In genomic region chr4:10289534-10289899, GRCh38 we compare ENCODE assay signal across 19 cellular contexts.
DNase-seq lines count a peak whose midpoint lies in the region; ATAC-seq, FAIRE-seq and TF ChIP-seq lines count a peak whose summit lies in the region.
"Had no signal": no experiment of that assay in that cellular context is flagged by ENCODE, and none has a peak within 500 bp of the region (broad histone marks: within the 10 kb centered on the region; RNA-seq: fewer than 3 reads in every experiment).

No MANE protein-coding gene starts in this region.

- intact Hi-C loops in mammary epithelial cell (cut with micrococcal nuclease) (no loop called here), breast epithelium (cut with DNase I; ENCODE audit: low total_unique reads) (no loop called here), K562 (cut with micrococcal nuclease) (loop anchor here (1.0 kb wide), 1 partner anchor 30 kb away; no protein-coding TSS in a partner anchor)
- intact Hi-C loops in activated naive CD4-positive, alpha-beta T cell treated with anti-CD3 and anti-CD28 coated beads for 36 hours (cut with micrococcal nuclease), result no loop called here

- H3K4me3 Mint-ChIP-seq in activated naive CD4-positive, alpha-beta T cell treated with anti-CD3 and anti-CD28 coated beads for 36 hours, result no peak overlapping the region
- H3K4me3 Mint-ChIP-seq: CD14-positive monocyte; CD4-positive, alpha-beta memory T cell; H9 had no signal

- no peaks in the 10 kb centered on the region for H3K9me3 ChIP-seq in mammary epithelial cell (replicated peaks; ENCODE audit: insufficient read depth, low read length)
- no peaks in the 10 kb centered on the region for H3K9me3 ChIP-seq in breast epithelium
- no peaks in the 10 kb centered on the region for H3K9me3 ChIP-seq in K562 (replicated peaks; ENCODE audit: control insufficient read depth, insufficient read depth, low read depth, low read length)
- H3K9me3 ChIP-seq in keratinocyte (ENCODE audit: control insufficient read depth, low read depth, low read length), result no peaks in the 10 kb centered on the region
- H3K9me3 ChIP-seq: BLaER1 had no signal

- 78% methylated on average over 2 of the region's 2 CpGs for WGBS in mammary epithelial cell (ENCODE audit: low coverage, missing lambda C conversion rate)
- 5% methylated on average over 2 of the region's 2 CpGs for WGBS in K562 (ENCODE audit: insufficient coverage, low coverage, missing lambda C conversion rate)

- H3K36me3 ChIP-seq in mammary epithelial cell (ENCODE audit: insufficient read depth, low read length) (no peaks in the 10 kb centered on the region), breast epithelium (no peaks in the 10 kb centered on the region), K562 (ENCODE audit: control insufficient read depth, insufficient read depth, low read length) (no peaks in the 10 kb centered on the region; the same call in 2 of the 3 replicates), keratinocyte (ENCODE audit: control insufficient read depth in 2 of 2, extremely low read depth in 1 of 2, insufficient read depth in 2 of 2, low read length in 2 of 2) (no peaks in the 10 kb centered on the region)
- H3K36me3 ChIP-seq: BLaER1 had no signal

- FAIRE-seq in K562 (lab: Jason Lieb, UNC) (no peak), keratinocyte (lab: Jason Lieb, UNC) (peak; percentile 64)
- FAIRE-seq: GM12878, GM19239, H1, HepG2 had no signal

- H3K27me3 Mint-ChIP-seq in activated naive CD4-positive, alpha-beta T cell treated with anti-CD3 and anti-CD28 coated beads for 36 hours (ENCODE audit: low read depth), result no peaks in the 10 kb centered on the region

- H3K27me3 ChIP-seq in mammary epithelial cell (ENCODE audit: insufficient read depth, low read length), result no peaks in the 10 kb centered on the region
- H3K27me3 ChIP-seq in breast epithelium, result no peaks in the 10 kb centered on the region
- H3K27me3 ChIP-seq in K562 (ENCODE audit: control insufficient read depth in 2 of 2, insufficient read depth in 2 of 2, low read length in 2 of 2), result no peaks in the 10 kb centered on the region
- H3K27me3 ChIP-seq in keratinocyte (ENCODE audit: control insufficient read depth, extremely low read depth, insufficient read depth, low read length), result no peaks in the 10 kb centered on the region
- H3K27me3 ChIP-seq: BLaER1 had no signal

- H3K4me1 ChIP-seq in mammary epithelial cell (ENCODE audit: insufficient read depth, low read length), result peaks cover 43% of the 10 kb centered on the region
- no peaks in the 10 kb centered on the region for H3K4me1 ChIP-seq in breast epithelium
- H3K4me1 ChIP-seq in K562 (replicated peaks in 1 of 2; ENCODE audit: control insufficient read depth in 2 of 2, insufficient read depth in 2 of 2, low read length in 2 of 2), result peaks cover 0 to 30% of the 10 kb centered on the region in 2 experiments; a peak in 4 of 5 replicates
- peaks cover 39% of the 10 kb centered on the region for H3K4me1 ChIP-seq in keratinocyte (ENCODE audit: control insufficient read depth, extremely low read depth, insufficient read depth, low read length)

- POLR2A ChIA-PET in K562 (lab: Yijun Ruan, JAX), result interaction anchor here (0.6 kb wide), 1 partner anchor 25 kb away, joined by 3 read pairs; no protein-coding TSS in a partner anchor

- peak overlapping the region; percentile 77 for H3K27ac ChIP-seq in mammary epithelial cell (ENCODE audit: insufficient read depth, low read depth, low read length)
- no peak overlapping the region for H3K27ac ChIP-seq in breast epithelium
- H3K27ac ChIP-seq in K562 (ENCODE audit: extremely low read depth, low read depth, low read length), result no peak overlapping the region
- H3K27ac ChIP-seq in keratinocyte (ENCODE audit: control insufficient read depth, insufficient read depth, low read length), result peak overlapping the region; percentile 63
- H3K27ac ChIP-seq: BLaER1 had no signal

- TF ChIP-seq POLR2A in breast epithelium (IDR thresholded peaks at IDR 0.05) (no peak), K562 (conservative IDR thresholded peaks at IDR 0.05) (no peak)

- no peaks in the 10 kb centered on the region for H3K79me2 ChIP-seq in mammary epithelial cell (ENCODE audit: insufficient read depth, low read length)
- H3K79me2 ChIP-seq in K562 (ENCODE audit: control insufficient read depth, insufficient read depth, low read length), result no peaks in the 10 kb centered on the region
- H3K79me2 ChIP-seq in keratinocyte (ENCODE audit: control insufficient read depth, insufficient read depth, low read length), result no peaks in the 10 kb centered on the region

- CTCF ChIA-PET in mammary epithelial cell (lab: Charles Lee; ENCODE audit: low non-redundant PET), result no interaction called here
- CTCF ChIA-PET in K562 (lab: Yijun Ruan, JAX; ENCODE audit: low intra/inter-chr PET ratio), result no interaction called here
- CTCF ChIA-PET in activated naive CD4-positive, alpha-beta T cell treated with anti-CD3 and anti-CD28 coated beads for 36 hours (lab: Charles Lee), result no interaction called here

- BruUV-seq in mammary epithelial cell (replicated peaks; lab: Mats Ljungman, UMichigan) (no TSS peak), K562 (replicated peaks; lab: Mats Ljungman, UMichigan) (no TSS peak)

- DNase-seq in mammary epithelial cell (no peak), breast epithelium (ENCODE audit: low spot score in 2 of 2) (no peak), K562 (ENCODE audit: extremely low read depth in 1 of 4, low spot score in 3 of 4) (no peak), keratinocyte (ENCODE audit: low read depth, low spot score) (no peak), ureter (ENCODE audit: low spot score) (no peak), middle frontal gyrus (ENCODE audit: extremely low spot score, low spot score) (no peak)
- no peak for DNase-seq in activated naive CD4-positive, alpha-beta T cell treated with anti-CD3 and anti-CD28 coated beads for 36 hours
- DNase-seq: 8988T; Calu3; CD4-positive, alpha-beta memory T cell; DMS79 treated with DMSO at 0.1 percent for 48 hours; EL; H9 had no signal

- in situ Hi-C loops in mammary epithelial cell (cut with MboI; ENCODE audit: low sequenced_read_pairs in 2 of 2), result loop anchor here in 1 of 2 donors (10.0 to 25.0 kb wide), 2 partner anchors 105 to 248 kb away; no protein-coding TSS in a partner anchor
- in situ Hi-C loops in K562 (cut with MboI), result no loop called here

- H4K20me1 ChIP-seq in mammary epithelial cell (ENCODE audit: insufficient read depth, low read length) (no peaks in the 10 kb centered on the region), K562 (replicated peaks; ENCODE audit: control insufficient read depth, insufficient read depth, low read length) (no peaks in the 10 kb centered on the region), keratinocyte (ENCODE audit: control insufficient read depth, extremely low read depth, insufficient read depth, low read length) (no peaks in the 10 kb centered on the region)
- H4K20me1 ChIP-seq: BLaER1 had no signal

- no peak for TF ChIP-seq RAD21 in K562 (CRISPR knock-in tag; conservative IDR thresholded peaks at IDR 0.05 in 1 of 2, IDR thresholded peaks at IDR 0.05 in 1 of 2)

- H3K4me2 ChIP-seq in mammary epithelial cell (ENCODE audit: insufficient read depth, low read depth, low read length), result peak overlapping the region; percentile 55
- H3K4me2 ChIP-seq in K562 (ENCODE audit: insufficient read depth, low read length), result no peak overlapping the region
- peak overlapping the region; percentile 67 for H3K4me2 ChIP-seq in keratinocyte (ENCODE audit: control insufficient read depth, extremely low read depth, insufficient read depth, low read depth, low read length)
- H3K4me2 ChIP-seq: BLaER1 had no signal

- H3K27ac Mint-ChIP-seq in activated naive CD4-positive, alpha-beta T cell treated with anti-CD3 and anti-CD28 coated beads for 36 hours, result no peak overlapping the region
- H3K27ac Mint-ChIP-seq: CD4-positive, alpha-beta memory T cell; H9 had no signal

- H3K36me3 Mint-ChIP-seq in activated naive CD4-positive, alpha-beta T cell treated with anti-CD3 and anti-CD28 coated beads for 36 hours (ENCODE audit: low read depth), result no peaks in the 10 kb centered on the region
- H3K36me3 Mint-ChIP-seq: CD14-positive monocyte; CD4-positive, alpha-beta memory T cell had no signal

- no peaks in the 10 kb centered on the region for H3K4me1 Mint-ChIP-seq in activated naive CD4-positive, alpha-beta T cell treated with anti-CD3 and anti-CD28 coated beads for 36 hours (ENCODE audit: low read depth)
- H3K4me1 Mint-ChIP-seq: CD14-positive monocyte; CD4-positive, alpha-beta memory T cell; H9 had no signal

- peak; percentile 61 for ATAC-seq in K562
- ATAC-seq: GM12878, HepG2 had no signal

- TF ChIP-seq CTCF in mammary epithelial cell (conservative IDR thresholded peaks at IDR 0.05 in 1 of 2, IDR thresholded peaks at IDR 0.05 in 1 of 2; ENCODE audit: extremely low read depth in 1 of 2, insufficient read depth in 1 of 2, low read depth in 1 of 2, low read length in 2 of 2) (no peak), breast epithelium (IDR thresholded peaks at IDR 0.05) (no peak), K562 (IDR thresholded peaks at IDR 0.05 in 2 of 3, conservative IDR thresholded peaks at IDR 0.05 in 1 of 3; ENCODE audit: insufficient read depth in 2 of 3, low read depth in 1 of 3, low read length in 3 of 3) (no peak), keratinocyte (optimal IDR thresholded peaks at IDR 0.05 in 1 of 3, IDR thresholded peaks at IDR 0.05 in 1 of 3, conservative IDR thresholded peaks at IDR 0.05 in 1 of 3; ENCODE audit: extremely low read depth in 1 of 3, insufficient read depth in 2 of 3, low read length in 3 of 3) (no peak)

- H3K9me3 Mint-ChIP-seq in activated naive CD4-positive, alpha-beta T cell treated with anti-CD3 and anti-CD28 coated beads for 36 hours, result no peaks in the 10 kb centered on the region
- H3K9me3 Mint-ChIP-seq: H9 had no signal

- H3K9ac ChIP-seq in mammary epithelial cell (ENCODE audit: insufficient read depth, low read length), result no peak overlapping the region
- H3K9ac ChIP-seq in K562 (ENCODE audit: insufficient read depth in 1 of 2, low read depth in 2 of 2, low read length in 2 of 2), result peak overlapping the region in 1 of 2 experiments; percentile 11; a peak in 1 of 4 replicates
- H3K9ac ChIP-seq in keratinocyte (ENCODE audit: control insufficient read depth, extremely low read depth, insufficient read depth, low read length), result no peak overlapping the region
- H3K9ac ChIP-seq: BLaER1 had no signal

- H3K9me1 ChIP-seq in K562 (ENCODE audit: control insufficient read depth, insufficient read depth, low read length) (no peaks in the 10 kb centered on the region), keratinocyte (ENCODE audit: control insufficient read depth, extremely low read depth, insufficient read depth, low read length) (no peaks in the 10 kb centered on the region)

- H3K4me3 ChIP-seq in mammary epithelial cell (replicated peaks in 1 of 3; ENCODE audit: insufficient read depth in 1 of 3, low read depth in 2 of 3, low read length in 3 of 3) (no peak overlapping the region), breast epithelium (no peak overlapping the region), K562 (no peak overlapping the region), keratinocyte (ENCODE audit: control insufficient read depth in 2 of 3, extremely low read depth in 1 of 3, insufficient read depth in 2 of 3, low read depth in 1 of 3, low read length in 3 of 3) (peak overlapping the region in 1 of 3 experiments; percentile 24)
- H3K4me3 ChIP-seq: BLaER1, GM12878 had no signal

- dilution Hi-C loops in mammary epithelial cell (cut with HindIII; ENCODE audit: low sequenced_read_pairs) (no loop called here), keratinocyte (cut with MboI; ENCODE audit: extremely low pct_ligation_motif_present, low sequenced_read_pairs) (no loop called here)

- no peak for TF ChIP-seq EP300 in K562 (IDR thresholded peaks at IDR 0.05; ENCODE audit: low read length)

- peak overlapping the region; percentile 66 for H2AFZ ChIP-seq in mammary epithelial cell (ENCODE audit: low read depth, low read length)
- H2AFZ ChIP-seq in K562 (ENCODE audit: low read depth, low read length), result peak overlapping the region; percentile 44
- H2AFZ ChIP-seq in keratinocyte (ENCODE audit: control insufficient read depth, low read length), result peak overlapping the region; percentile 39

Comparison
In these comparisons a context has a peak if more than half of its experiments do, and no peak if none do; other contexts are left out.
1. H3K27ac ChIP-seq: peak in mammary epithelial cell (single experiment) and keratinocyte (single experiment); none in breast epithelium (0 of 2) and K562 (single experiment).
2. Peak in every context shown above with its lines, with median percentiles within 50 percentile points of each other: H2AFZ ChIP-seq.